In the genomic region with DNA sequence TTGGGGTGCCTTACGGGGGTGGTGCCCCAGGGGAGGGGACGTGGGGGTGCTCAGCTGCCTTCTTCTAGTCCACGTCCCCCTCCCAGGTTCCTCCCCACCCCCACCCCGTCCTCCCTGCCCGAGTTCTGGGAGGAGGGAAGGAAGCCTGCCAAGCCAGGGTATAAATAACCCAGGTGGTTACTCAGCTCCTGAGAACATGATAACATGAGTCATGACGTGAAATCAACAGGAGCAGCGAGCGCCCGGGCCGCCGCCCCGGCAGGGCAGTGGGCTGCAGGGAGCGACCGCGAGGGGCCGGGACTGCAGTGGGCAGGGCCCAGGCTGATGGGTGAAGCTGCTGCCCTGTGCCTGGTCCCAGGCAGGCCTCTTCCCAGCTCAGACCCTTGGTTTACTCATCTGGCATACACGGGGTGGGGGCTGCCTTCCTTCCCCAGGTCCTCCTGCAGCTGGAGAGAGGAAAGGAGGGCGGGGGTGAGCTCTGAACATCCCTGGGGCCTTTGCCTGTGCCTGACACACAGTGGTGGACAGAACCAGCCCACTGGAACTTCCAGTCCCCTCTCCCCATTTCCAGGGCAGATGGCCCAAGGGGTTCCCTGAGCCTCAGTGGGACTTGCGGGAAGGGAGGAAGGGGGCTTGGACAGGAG, we compare ENCODE assay signal across 8 cellular contexts. TPM values are rescaled to one million over a fixed set of nuclear protein-coding genes. Genes with fewer than 3 reads are reported as not detected.
DNase-seq lines count a peak whose midpoint lies in the region; ATAC-seq and TF ChIP-seq lines count a peak whose summit lies in the region.

No MANE protein-coding gene starts in this region.

- no peak overlapping the region for H3K27ac Mint-ChIP-seq in MCF 10A (ENCODE audit: low read depth, unreplicated experiment)

- CTCF ChIA-PET in MCF 10A (lab: Yijun Ruan, JAX), result interaction anchor here (1.1 kb wide), 1 partner anchor 63 kb away, joined by 3 read pairs; no protein-coding TSS in a partner anchor

- DNase-seq in NOMO-1 treated with DMSO at 0.1 percent for 48 hours (lab: John Stamatoyannopoulos, UW; ENCODE audit: unreplicated experiment) (peak; percentile 28), NOMO-1 treated with dmso at 0.1 percent for 144 hours (lab: John Stamatoyannopoulos, UW; ENCODE audit: unreplicated experiment) (no peak), NCI-H510A treated with DMSO at 0.1 percent for 48 hours (lab: John Stamatoyannopoulos, UW) (peak; percentile 29), MCF 10A (ENCODE audit: unreplicated experiment) (peak; percentile 91), kidney glomerular epithelial cell (lab: John Stamatoyannopoulos, UW) (peak; percentile 77), tibial nerve (ENCODE audit: low spot score in 2 of 2) (peak in 1 of 2 donors; percentile 45), NCI-H128 (lab: John Stamatoyannopoulos, UW; ENCODE audit: unreplicated experiment) (no peak)

- H3K36me3 Mint-ChIP-seq in MCF 10A (ENCODE audit: insufficient read depth, unreplicated experiment), result no peaks in the 10 kb centered on the region

- TF ChIP-seq CTCF in MCF 10A (IDR thresholded peaks at IDR 0.05; ENCODE audit: unreplicated experiment) (no peak), tibial nerve (IDR thresholded peaks at IDR 0.05) (peak in 1 of 5 experiments; percentile 10)

- peak overlapping the region in 3 of 4 donors; percentile 14 to 79 (median 23) for H3K27ac ChIP-seq in tibial nerve

- H3K9me3 Mint-ChIP-seq in MCF 10A (ENCODE audit: unreplicated experiment), result no peaks in the 10 kb centered on the region

- no peaks in the 10 kb centered on the region for H3K27me3 Mint-ChIP-seq in MCF 10A (ENCODE audit: insufficient read depth, unreplicated experiment)

- peaks cover 0 to 41% (median 26%) of the 10 kb centered on the region in 4 donors for H3K4me1 ChIP-seq in tibial nerve

- no peak overlapping the region for H3K4me3 ChIP-seq in tibial nerve

- POLR2A ChIA-PET in MCF 10A (lab: Yijun Ruan, JAX), result interaction anchor here (0.5 to 2.5 kb wide), 9 partner anchors 9 to 77 kb away, joined by 3 to 17 read pairs (median 4); partner anchors contain the start of genes PDGFB and RPL3

- peak in 1 of 2 donors; percentile 43 for TF ChIP-seq EP300 in tibial nerve (IDR thresholded peaks at IDR 0.05)

- no TSS peak for BruUV-seq in MCF 10A (replicated peaks; lab: Mats Ljungman, UMichigan)

- no peak overlapping the region for H3K4me3 Mint-ChIP-seq in MCF 10A (ENCODE audit: unreplicated experiment)

- H3K36me3 ChIP-seq in tibial nerve, result no peaks in the 10 kb centered on the region

- H3K4me1 Mint-ChIP-seq in MCF 10A (ENCODE audit: insufficient read depth, unreplicated experiment), result peaks cover 21% of the 10 kb centered on the region

- no peaks in the 10 kb centered on the region for H3K27me3 ChIP-seq in tibial nerve

- no peaks in the 10 kb centered on the region for H3K9me3 ChIP-seq in tibial nerve

- intact Hi-C loops in MCF 10A (cut with micrococcal nuclease), result loop anchor here (5.0 kb wide), 2 partner anchors 39 to 81 kb away; no protein-coding TSS in a partner anchor

- no peak for TF ChIP-seq POLR2A in tibial nerve (IDR thresholded peaks at IDR 0.05)

- ATAC-seq in HG02642 (IDR thresholded peaks at IDR 0.05; ENCODE audit: poor library complexity, unreplicated experiment), result no peak

- 35 to 46% methylated on average over 17 to 18 of the region's 19 CpGs for WGBS in tibial nerve, 2 donors

RNA-seq across cellular contexts. Expression of gene PDGFB, which starts 8.8 kb away (rescaled TPM):
- 0.29 and 0.37 TPM in 2 replicates for total RNA-seq in MCF 10A (2022)
- 10 to 100 TPM in 2 of 4 donors, 1 to 10 TPM in 2; 7.5 to 22.2 (median 10.2) TPM for total RNA-seq in tibial nerve

Comparison
In these comparisons a context has a peak if more than half of its experiments do, and no peak if none do; other contexts are left out.
1. DNase-seq: peak in NOMO-1 treated with DMSO at 0.1 percent for 48 hours (single experiment), NCI-H510A treated with DMSO at 0.1 percent for 48 hours (single experiment), MCF 10A (single experiment) and kidney glomerular epithelial cell (single experiment); none in NOMO-1 treated with dmso at 0.1 percent for 144 hours (single experiment) and NCI-H128 (single experiment).